In genomic region chr1:230289350-230289644, GRCh38 we compare ENCODE assay signal across 25 cellular contexts.
"Had no signal": no experiment of that assay in that cellular context is flagged by ENCODE, and none has a peak within 500 bp of the region (broad histone marks: within the 10 kb centered on the region; RNA-seq: fewer than 3 reads in every experiment).

No MANE protein-coding gene starts in this region.

- H3K9ac ChIP-seq: neural progenitor cell had no signal

- ATAC-seq: gastrocnemius medialis; left lobe of liver; naive thymus-derived CD4-positive, alpha-beta T cell; stimulated activated naive CD8-positive, alpha-beta T cell treated with anti-CD3 and anti-CD28 coated beads, Interleukin-15, amount 100 ng/mL, for 72 hours had no signal

- H3K36me3 ChIP-seq: gastrocnemius medialis, neural progenitor cell, suprapubic skin, transverse colon, vagina had no signal

- H3K27ac ChIP-seq: dorsolateral prefrontal cortex, epithelial cell of prostate, gastrocnemius medialis, neural progenitor cell, psoas muscle, skin epidermis, suprapubic skin, transverse colon, vagina had no signal

- H3K27me3 ChIP-seq: vagina had no signal

- H3K9me3 Mint-ChIP-seq: endodermal cell; memory B cell; naive thymus-derived CD4-positive, alpha-beta T cell; neural progenitor cell; stimulated activated naive CD8-positive, alpha-beta T cell treated with anti-CD3 and anti-CD28 coated beads, Interleukin-15, amount 100 ng/mL, for 72 hours had no signal

- H3K4me2 ChIP-seq: neural progenitor cell had no signal

- H3K36me3 Mint-ChIP-seq: memory B cell; naive thymus-derived CD4-positive, alpha-beta T cell had no signal

- H2AFZ ChIP-seq: neural progenitor cell had no signal

- H3K4me3 Mint-ChIP-seq: endodermal cell; memory B cell; naive thymus-derived CD4-positive, alpha-beta T cell; neural progenitor cell; stimulated activated naive CD8-positive, alpha-beta T cell treated with anti-CD3 and anti-CD28 coated beads, Interleukin-15, amount 100 ng/mL, for 72 hours had no signal

- DNase-seq: effector CD4-positive, alpha-beta T cell; endodermal cell; foreskin fibroblast; head of caudate nucleus; mucosa of descending colon; naive thymus-derived CD4-positive, alpha-beta T cell; right cardiac atrium; stimulated activated CD4-positive, alpha-beta T cell treated with anti-CD3 and anti-CD28 coated beads, Interleukin-15, amount 100 ng/mL, for 24 hours; stimulated activated CD4-positive, alpha-beta T cell treated with anti-CD3 and anti-CD28 coated beads, Interleukin-2, amount 100 ng/mL, for 48 hours; stimulated activated naive CD4-positive, alpha-beta T cell; stimulated activated naive CD8-positive, alpha-beta T cell treated with anti-CD3 and anti-CD28 coated beads, Interleukin-15, amount 100 ng/mL, for 72 hours; transverse colon had no signal

- H3K4me1 ChIP-seq: gastrocnemius medialis, psoas muscle, suprapubic skin, transverse colon had no signal

- FAIRE-seq: colon, keratinocyte had no signal

- H3K9me3 ChIP-seq: gastrocnemius medialis, mucosa of descending colon, psoas muscle, suprapubic skin, transverse colon, vagina had no signal

- H3K4me3 ChIP-seq: dorsolateral prefrontal cortex, gastrocnemius medialis, lung, mucosa of descending colon, neural progenitor cell, psoas muscle, skin epidermis, suprapubic skin, transverse colon, vagina had no signal

- H3K27ac Mint-ChIP-seq: endodermal cell; memory B cell; naive thymus-derived CD4-positive, alpha-beta T cell; neural progenitor cell had no signal
